8 cellular contexts compared by ENCODE assay signal in genomic region chr12:110677206-110677911, GRCh38. TPM values are rescaled to one million over a fixed set of nuclear protein-coding genes. Genes with fewer than 3 reads are reported as not detected.
DNase-seq lines count a peak whose midpoint lies in the region; ATAC-seq and TF ChIP-seq lines count a peak whose summit lies in the region.

No MANE protein-coding gene starts in this region.

- H3K27me3 ChIP-seq in OCI-LY1 (ENCODE audit: insufficient read depth, low read length) = no peaks in the 10 kb centered on the region
- H3K27me3 ChIP-seq in stomach = no peaks in the 10 kb centered on the region

- no peaks in the 10 kb centered on the region for H3K9me2 ChIP-seq in OCI-LY1 (ENCODE audit: low read depth, low read length)

- whole genome bisulfite sequencing in stomach, 5 donors = 64 to 72% (median 71%) methylated on average over 5 of the region's 5 CpGs

- peaks cover 64% of the 10 kb centered on the region for H3K4me1 ChIP-seq in OCI-LY1 (ENCODE audit: insufficient read depth, low read length, severe bottlenecking)
- peaks cover 0 to 7% (median 0%) of the 10 kb centered on the region in 4 donors for H3K4me1 ChIP-seq in stomach

- H3K27ac Mint-ChIP-seq in memory B cell = peak overlapping the region; percentile 88

- no peaks in the 10 kb centered on the region; the same call in 1 of the 2 replicates for H3F3A ChIP-seq in OCI-LY1 (ENCODE audit: insufficient read depth, low read length)

- H3K4me3 ChIP-seq in OCI-LY1 (ENCODE audit: low read depth, low read length, poor library complexity, severe bottlenecking) (peak overlapping the region; percentile 10), stomach (no peak overlapping the region)

- no peaks in the 10 kb centered on the region for H3K27me3 Mint-ChIP-seq in memory B cell

- no peaks in the 10 kb centered on the region for H4K20me1 ChIP-seq in OCI-LY1 (ENCODE audit: insufficient read depth, low read length)

- TF ChIP-seq CTCF in OCI-LY1 (IDR thresholded peaks at IDR 0.05; ENCODE audit: low read length) (no peak), stomach (IDR thresholded peaks at IDR 0.05) (no peak)

- H3K9me3 Mint-ChIP-seq in memory B cell = peaks cover 2% of the 10 kb centered on the region

- H2AFZ ChIP-seq in OCI-LY1 (ENCODE audit: low read length) = no peak overlapping the region

- H3K79me2 ChIP-seq in OCI-LY1 (ENCODE audit: insufficient read depth, low read length) = no peaks in the 10 kb centered on the region

- peaks cover 44% of the 10 kb centered on the region for H3K36me3 Mint-ChIP-seq in memory B cell

- no peak for DNase-seq in memory B cell (ENCODE audit: low spot score in 2 of 2)
- no peak for DNase-seq in activated CD4-positive, CD25-positive, alpha-beta regulatory T cell (lab: John Stamatoyannopoulos, UW)
- DNase-seq in stomach = no peak
- no peak for DNase-seq in activated gamma-delta T cell (lab: John Stamatoyannopoulos, UW)
- no peak for DNase-seq in activated effector memory CD4-positive, alpha-beta T cell treated with Interleukin-2 at 50 U/mL for 16 hours

- peak overlapping the region; percentile 42 for H3K9ac ChIP-seq in OCI-LY1 (ENCODE audit: low read length)

- no peak for TF ChIP-seq EP300 in stomach (IDR thresholded peaks at IDR 0.05)

- H3K4me3 Mint-ChIP-seq in memory B cell = peak overlapping the region; percentile 75

- peaks cover 63% of the 10 kb centered on the region for H3K4me1 Mint-ChIP-seq in memory B cell

- intact Hi-C loops in stomach (cut with DNase I; ENCODE audit: low total_unique reads) = no loop called here

- ATAC-seq in GM19025 (IDR thresholded peaks at IDR 0.05; ENCODE audit: low read depth, unreplicated experiment) = peak; percentile 70
- ATAC-seq in HG02840 (IDR thresholded peaks at IDR 0.05; ENCODE audit: low FRiP score, unreplicated experiment) = peak; percentile 63
- peak; percentile 78 for ATAC-seq in memory B cell (ENCODE audit: low read depth)

- peak overlapping the region; percentile 46 for H3K4me2 ChIP-seq in OCI-LY1 (ENCODE audit: low read length)

- no peak for TF ChIP-seq POLR2A in stomach (IDR thresholded peaks at IDR 0.05)

- H3K9me3 ChIP-seq in OCI-LY1 (ENCODE audit: low read length) (no peaks in the 10 kb centered on the region), stomach (peaks cover 0 to 5% (median 0%) of the 10 kb centered on the region in 4 donors)

- peaks cover 14% of the 10 kb centered on the region; the same call in 1 of the 2 replicates for H3K36me3 ChIP-seq in OCI-LY1 (ENCODE audit: insufficient read depth, low read length)
- H3K36me3 ChIP-seq in stomach = peaks cover 0 to 35% (median 5%) of the 10 kb centered on the region in 4 donors

- H3K27ac ChIP-seq in OCI-LY1 (ENCODE audit: low read depth, low read length, poor library complexity, severe bottlenecking) = peak overlapping the region; percentile 93
- no peak overlapping the region for H3K27ac ChIP-seq in stomach

RNA-seq across cellular contexts. Expression of gene HVCN1, which starts 11.6 kb away (rescaled TPM):
- 1 to 10 TPM in 3 of 5 donors, not detected in 2; 1.3 to 7.0 (median 5.1) TPM for total RNA-seq in stomach
- 1 to 10 TPM; 3.7 to 5.5 (median 4.4) TPM for polyA plus RNA-seq in stomach
